Comparison of ENCODE assay signal across 8 cellular contexts in genomic region chr3:180912304-180913226, GRCh38. TPM values are rescaled to one million over a fixed set of nuclear protein-coding genes. Genes with fewer than 3 reads are reported as not detected.
DNase-seq lines count a peak whose midpoint lies in the region; TF ChIP-seq lines count a peak whose summit lies in the region.

FXR1 (plus strand) TSS chr3:180912670; CDS start chr3:180912686, 16 bp downstream.

- in situ Hi-C loops in SK-MEL-5 (cut with HindIII; ENCODE audit: low pct_unique_long_range_greater_than_20kb, low sequenced_read_pairs) = no loop called here

- peaks cover 24% of the 10 kb centered on the region for H3K36me3 Mint-ChIP-seq in activated naive CD4-positive, alpha-beta T cell treated with anti-CD3 and anti-CD28 coated beads for 36 hours (ENCODE audit: low read depth)

- H3K27me3 ChIP-seq in GM06990 (replicated peaks; ENCODE audit: control insufficient read depth, insufficient read depth, low read length) = no peaks in the 10 kb centered on the region

- peaks cover 57% of the 10 kb centered on the region for H3K4me1 Mint-ChIP-seq in activated naive CD4-positive, alpha-beta T cell treated with anti-CD3 and anti-CD28 coated beads for 36 hours (ENCODE audit: low read depth)

- intact Hi-C loops in activated naive CD4-positive, alpha-beta T cell treated with anti-CD3 and anti-CD28 coated beads for 36 hours (cut with micrococcal nuclease) = loop anchor here (1.0 to 10.0 kb wide), 12 partner anchors 47 to 1882 kb away; partner anchors contain the start of genes ACTL6A, DNAJC19, MRPL47 and NDUFB5

- peak within 1 kb of the TSS; percentile 98 for H3K27ac Mint-ChIP-seq in activated naive CD4-positive, alpha-beta T cell treated with anti-CD3 and anti-CD28 coated beads for 36 hours

- no peaks in the 10 kb centered on the region for H3K27me3 Mint-ChIP-seq in activated naive CD4-positive, alpha-beta T cell treated with anti-CD3 and anti-CD28 coated beads for 36 hours (ENCODE audit: low read depth)

- H3K4me3 Mint-ChIP-seq in activated naive CD4-positive, alpha-beta T cell treated with anti-CD3 and anti-CD28 coated beads for 36 hours = peak within 1 kb of the TSS; percentile 93

- TF ChIP-seq CTCF in GM06990 (IDR thresholded peaks at IDR 0.05; ENCODE audit: insufficient read depth, low read length, poor library complexity, severe bottlenecking) (peak; percentile 76), HFF-Myc (IDR thresholded peaks at IDR 0.05; ENCODE audit: low read depth, low read length, missing control alignments) (peak; percentile 50)

- H3K4me3 ChIP-seq in GM06990 (replicated peaks; ENCODE audit: low read depth, low read length) (peak within 1 kb of the TSS; percentile 95), HFF-Myc (replicated peaks; ENCODE audit: low read depth, low read length) (peak within 1 kb of the TSS; percentile 100)

- no peaks in the 10 kb centered on the region for H3K9me3 Mint-ChIP-seq in activated naive CD4-positive, alpha-beta T cell treated with anti-CD3 and anti-CD28 coated beads for 36 hours

- CTCF ChIA-PET in activated naive CD4-positive, alpha-beta T cell treated with anti-CD3 and anti-CD28 coated beads for 36 hours (lab: Charles Lee) = interaction anchor here (0.6 to 2.3 kb wide), 7 partner anchors 8 to 169 kb away, joined by 3 to 11 read pairs (median 3); no protein-coding TSS in a partner anchor

- H3K36me3 ChIP-seq in GM06990 (ENCODE audit: control insufficient read depth, insufficient read depth, low read length) = no peaks in the 10 kb centered on the region

- DNase-seq in GM06990 (ENCODE audit: extremely low read depth, insufficient read length) (peak; percentile 93), HFF-Myc (ENCODE audit: extremely low read depth, low read depth) (peak; percentile 52), MV-4-11 (lab: John Stamatoyannopoulos, UW) (peak; percentile 79), SK-MEL-5 (ENCODE audit: low read depth, low spot score) (peak; percentile 91), germinal center (ENCODE audit: low spot score) (peak; percentile 90), occipital lobe (lab: John Stamatoyannopoulos, UW) (peak; percentile 86)
- peak; percentile 96 for DNase-seq in activated naive CD4-positive, alpha-beta T cell treated with anti-CD3 and anti-CD28 coated beads for 36 hours

- H3K27ac ChIP-seq in temporal lobe (ENCODE audit: low read depth, low read length) = peak within 1 kb of the TSS; percentile 97

RNA-seq across cellular contexts. Expression of gene FXR1, which starts in this region (rescaled TPM):
- total RNA-seq in SK-MEL-5 (2014; rRNA removed; shearing (Covaris generic)) = 142 and 158 TPM in 2 replicates
- 120 and 142 TPM in 2 replicates for polyA plus RNA-seq in SK-MEL-5 (2015; cell fraction: cytosol; rRNA removed)
- 161 and 186 TPM in 2 replicates for polyA plus RNA-seq in SK-MEL-5 (2015; cell fraction: nucleus; rRNA removed)
- total RNA-seq in activated naive CD4-positive, alpha-beta T cell treated with anti-CD3 and anti-CD28 coated beads for 36 hours = 100 to 1,000 TPM; 184 to 194 TPM
- total RNA-seq in occipital lobe = 256 TPM
- 134 TPM for total RNA-seq in temporal lobe

Comparison
In these comparisons a context has a peak if more than half of its experiments do, and no peak if none do; other contexts are left out.
1. Peak in every context shown above with its lines: DNase-seq, H3K4me3 ChIP-seq and H3K27ac ChIP-seq.